ENCODE assay signal across 21 cellular contexts in genomic region chr19:54881884-54882283, GRCh38. TPM values are rescaled to one million over a fixed set of nuclear protein-coding genes. Genes with fewer than 3 reads are reported as not detected.
"Had no signal": no experiment of that assay in that cellular context is flagged by ENCODE, and none has a peak within 500 bp of the region (broad histone marks: within the 10 kb centered on the region; RNA-seq: fewer than 3 reads in every experiment).

No MANE protein-coding gene starts in this region.

- H3K4me3 ChIP-seq: ascending aorta, cardiac muscle cell had no signal

- H3K27me3 ChIP-seq: ascending aorta, cardiac muscle cell had no signal

- H3K27ac ChIP-seq: ascending aorta, cardiac muscle cell, WERI-Rb-1 had no signal

- DNase-seq: activated CD4-positive, alpha-beta T cell treated with anti-CD3 and anti-CD28 coated beads for 1 hour; activated CD4-positive, CD25-positive, alpha-beta regulatory T cell; activated effector memory CD4-positive, alpha-beta T cell treated with Interleukin-2 at 50 U/mL for 16 hours; activated gamma-delta T cell; activated naive CD4-positive, alpha-beta T cell treated with Interleukin-2 at 50 U/mL for 16 hours; cerebellar nuclear complex; T-helper 17 cell; T-helper 9 cell had no signal

- H3K36me3 ChIP-seq: ascending aorta, cardiac muscle cell, WERI-Rb-1 had no signal

- H3K4me1 ChIP-seq: ascending aorta had no signal

- H3K9me3 ChIP-seq: ascending aorta had no signal

RNA-seq across cellular contexts. Expression of gene FCAR, which starts 7.8 kb away (rescaled TPM):
- total RNA-seq: activated CD4-positive, alpha-beta memory T cell treated with anti-CD3 and anti-CD28 coated beads, Interleukin-2, amount 10 ng/mL, durations not matched to agents 7 days and 5 days; activated CD4-positive, alpha-beta T cell treated with anti-CD3 and anti-CD28 coated beads for 36 hours; activated CD4-positive, alpha-beta T cell treated with anti-CD3 and anti-CD28 coated beads, Interleukin-2, amount 10 ng/mL, durations not matched to agents 7 days and 5 days; activated CD8-positive, alpha-beta memory T cell treated with anti-CD3 and anti-CD28 coated beads, Interleukin-2, amount 10 ng/mL, durations not matched to agents 7 days and 5 days; activated CD8-positive, alpha-beta T cell treated with anti-CD3 and anti-CD28 coated beads, Interleukin-2, amount 10 ng/mL, durations not matched to agents 7 days and 5 days; activated T-helper 2 cell treated with anti-CD3 and anti-CD28 coated beads, Interferon-gamma antibody, Interleukin-2, Interleukin-4, amounts not matched to agents 10 μg/mL and 5 μg/mL and 100 μg/mL, durations not matched to agents 14 hours and 24 hours and 36 hours; ascending aorta; bronchial epithelial cell; cardiac muscle cell; T-helper 1 cell treated with Interleukin-12 subunit alpha and Interleukin-12 subunit beta and Interleukin-4 antibody, amounts not matched to agents 30 ng/mL and 1 ng/mL, for 36 hours had no signal
- polyA plus RNA-seq: cardiac muscle cell had no signal

RNA-seq across cellular contexts. Expression of gene NCR1, which starts 24.1 kb away (rescaled TPM):
- total RNA-seq: activated CD4-positive, alpha-beta memory T cell treated with anti-CD3 and anti-CD28 coated beads, Interleukin-2, amount 10 ng/mL, durations not matched to agents 7 days and 5 days; activated CD4-positive, alpha-beta T cell treated with anti-CD3 and anti-CD28 coated beads for 36 hours; activated CD4-positive, alpha-beta T cell treated with anti-CD3 and anti-CD28 coated beads, Interleukin-2, amount 10 ng/mL, durations not matched to agents 7 days and 5 days; activated T-helper 2 cell treated with anti-CD3 and anti-CD28 coated beads, Interferon-gamma antibody, Interleukin-2, Interleukin-4, amounts not matched to agents 10 μg/mL and 5 μg/mL and 100 μg/mL, durations not matched to agents 14 hours and 24 hours and 36 hours; ascending aorta; bronchial epithelial cell; cardiac muscle cell; T-helper 1 cell treated with Interleukin-12 subunit alpha and Interleukin-12 subunit beta and Interleukin-4 antibody, amounts not matched to agents 30 ng/mL and 1 ng/mL, for 36 hours; T-helper 17 cell had no signal
- polyA plus RNA-seq: cardiac muscle cell had no signal

RNA-seq across cellular contexts. Expression of gene KIR3DL2, which starts 31.6 kb away (rescaled TPM):
- total RNA-seq: ascending aorta, bronchial epithelial cell, cardiac muscle cell, WTC11 had no signal
- polyA plus RNA-seq: cardiac muscle cell had no signal

RNA-seq across cellular contexts. Expression of gene KIR2DS4, which starts 49.4 kb away (rescaled TPM):
- total RNA-seq: activated CD4-positive, alpha-beta memory T cell treated with anti-CD3 and anti-CD28 coated beads, Interleukin-2, amount 10 ng/mL, durations not matched to agents 7 days and 5 days; activated T-helper 2 cell treated with anti-CD3 and anti-CD28 coated beads, Interferon-gamma antibody, Interleukin-2, Interleukin-4, amounts not matched to agents 10 μg/mL and 5 μg/mL and 100 μg/mL, durations not matched to agents 14 hours and 24 hours and 36 hours; ascending aorta; bronchial epithelial cell; cardiac muscle cell; T-helper 1 cell treated with Interleukin-12 subunit alpha and Interleukin-12 subunit beta and Interleukin-4 antibody, amounts not matched to agents 30 ng/mL and 1 ng/mL, for 36 hours; T-helper 17 cell; WTC11 had no signal
- polyA plus RNA-seq: adipose tissue, cardiac muscle cell had no signal
